17 cellular contexts compared by ENCODE assay signal in genomic region chr16:79007614-79008013, GRCh38.
DNase-seq lines count a peak whose midpoint lies in the region; ATAC-seq, FAIRE-seq and TF ChIP-seq lines count a peak whose summit lies in the region.
"Had no signal": no experiment of that assay in that cellular context is flagged by ENCODE, and none has a peak within 500 bp of the region (broad histone marks: within the 10 kb centered on the region; RNA-seq: fewer than 3 reads in every experiment).

No MANE protein-coding gene starts in this region.

- FAIRE-seq in GM12878 (lab: Jason Lieb, UNC), result no peak

- H3K9me3 ChIP-seq in CD4-positive, CD25-positive, alpha-beta regulatory T cell (ENCODE audit: control insufficient read depth in 2 of 2, low read length in 2 of 2), result no peaks in the 10 kb centered on the region
- H3K9me3 ChIP-seq in GM12878 (replicated peaks; ENCODE audit: control insufficient read depth, insufficient read depth, low read length), result no peaks in the 10 kb centered on the region; the same call in 2 of the 3 replicates
- H3K9me3 ChIP-seq: esophagus muscularis mucosa, suprapubic skin had no signal

- TF ChIP-seq CTCF in GM12878 (IDR thresholded peaks at IDR 0.05 in 2 of 3, conservative IDR thresholded peaks at IDR 0.05 in 1 of 3; ENCODE audit: control insufficient read depth in 2 of 3, extremely low read depth in 1 of 3, insufficient read depth in 1 of 3, low read depth in 3 of 3, low read length in 3 of 3), result no peak

- no peaks in the 10 kb centered on the region for H3K36me3 ChIP-seq in CD4-positive, CD25-positive, alpha-beta regulatory T cell (ENCODE audit: control insufficient read depth, insufficient read depth, low read length)
- no peaks in the 10 kb centered on the region for H3K36me3 ChIP-seq in GM12878 (ENCODE audit: control insufficient read depth in 2 of 2, insufficient read depth in 2 of 2, low read length in 1 of 2)
- H3K36me3 ChIP-seq: esophagus muscularis mucosa, suprapubic skin had no signal

- no peak overlapping the region for H3K4me3 Mint-ChIP-seq in CD4-positive, CD25-positive, alpha-beta regulatory T cell
- H3K4me3 Mint-ChIP-seq: WTC11 had no signal

- RAD21 ChIA-PET in GM12878 (lab: Charles Lee; ENCODE audit: unreplicated experiment), result no interaction called here

- H3K4me1 Mint-ChIP-seq in CD4-positive, CD25-positive, alpha-beta regulatory T cell, result peaks cover 5 to 19% (median 10%) of the 10 kb centered on the region in 4 donors
- H3K4me1 Mint-ChIP-seq: WTC11 had no signal

- no peak overlapping the region for H3K4me2 ChIP-seq in GM12878 (ENCODE audit: control insufficient read depth, insufficient read depth)

- H3K79me2 ChIP-seq in GM12878 (ENCODE audit: control insufficient read depth, insufficient read depth, low read length), result no peaks in the 10 kb centered on the region

- no peaks in the 10 kb centered on the region for H4K20me1 ChIP-seq in GM12878 (ENCODE audit: control insufficient read depth, insufficient read depth)

- intact Hi-C loops in GM12878 (cut with micrococcal nuclease; ENCODE audit: unreplicated experiment), result no loop called here

- no peak for TF ChIP-seq RAD21 in GM12878 (IDR thresholded peaks at IDR 0.05; ENCODE audit: insufficient read depth, low read depth, low read length)

- BruUV-seq in GM12878 (replicated peaks; lab: Mats Ljungman, UMichigan), result no TSS peak

- no peak overlapping the region for H2AFZ ChIP-seq in GM12878 (ENCODE audit: control insufficient read depth, low read depth, low read length)

- no peak for TF ChIP-seq POLR2A in GM12878 (IDR thresholded peaks at IDR 0.05; ENCODE audit: low read depth, low read length)

- SMC1A ChIA-PET in GM12878 (lab: Charles Lee; ENCODE audit: uncharacterized antibody, unreplicated experiment), result no interaction called here

- DNase-seq in CD4-positive, CD25-positive, alpha-beta regulatory T cell, result peak in 1 of 3 donors; percentile 50
- DNase-seq in GM12878 (ENCODE audit: low read depth, low spot score) (no peak), HuH-7 (ENCODE audit: low spot score) (no peak), NCI-H1694 (lab: John Stamatoyannopoulos, UW) (no peak)
- DNase-seq: anterior cingulate cortex, DMS153, head of caudate nucleus, NCI-H187 treated with DMSO at 0.1 percent for 48 hours had no signal

- H3K27ac Mint-ChIP-seq in CD4-positive, CD25-positive, alpha-beta regulatory T cell, result no peak overlapping the region
- H3K27ac Mint-ChIP-seq: WTC11 had no signal

- no peaks in the 10 kb centered on the region for H3K36me3 Mint-ChIP-seq in CD4-positive, CD25-positive, alpha-beta regulatory T cell
- H3K36me3 Mint-ChIP-seq: WTC11 had no signal

- CTCF ChIA-PET in GM12878 (lab: Yijun Ruan, JAX), result no interaction called here

- POLR2A ChIA-PET in GM12878 (lab: Charles Lee), result no interaction called here

- no peaks in the 10 kb centered on the region for H3K27me3 Mint-ChIP-seq in CD4-positive, CD25-positive, alpha-beta regulatory T cell

- H3K27ac ChIP-seq in CD4-positive, CD25-positive, alpha-beta regulatory T cell (ENCODE audit: insufficient read depth, low read length, poor library complexity, severe bottlenecking), result no peak overlapping the region
- no peak overlapping the region for H3K27ac ChIP-seq in GM12878 (ENCODE audit: control insufficient read depth, insufficient read depth)
- H3K27ac ChIP-seq: coronary artery, esophagus muscularis mucosa, HL-60, suprapubic skin had no signal

- no peaks in the 10 kb centered on the region for H3K9me3 Mint-ChIP-seq in CD4-positive, CD25-positive, alpha-beta regulatory T cell

- H3K4me3 ChIP-seq in CD4-positive, CD25-positive, alpha-beta regulatory T cell (ENCODE audit: low read depth, low read length), result no peak overlapping the region
- H3K4me3 ChIP-seq in GM12878, result no peak overlapping the region
- H3K4me3 ChIP-seq: coronary artery, esophagus muscularis mucosa, skin epidermis, suprapubic skin had no signal

- in situ Hi-C loops in GM12878 (cut with MboI), result no loop called here

- H3K9ac ChIP-seq in GM12878 (ENCODE audit: control insufficient read depth, insufficient read depth, low read length), result no peak overlapping the region

- 0% methylated on average over 3 of the region's 3 CpGs for WGBS in GM12878 (ENCODE audit: insufficient coverage, insufficient replicate concordance, low lambda C conversion rate, missing lambda C conversion rate)

- peak; percentile 33 to 42 for ATAC-seq in CD4-positive, CD25-positive, alpha-beta regulatory T cell (ENCODE audit: low read depth in 2 of 2)
- peak; percentile 56 for ATAC-seq in GM18520 (IDR thresholded peaks at IDR 0.05; ENCODE audit: unreplicated experiment)
- peak; percentile 68 for ATAC-seq in HG03196 (IDR thresholded peaks at IDR 0.05; ENCODE audit: unreplicated experiment)
- peak; percentile 55 for ATAC-seq in GM12878
- ATAC-seq in HG03280 (IDR thresholded peaks at IDR 0.05; ENCODE audit: unreplicated experiment), result no peak

- H3K4me1 ChIP-seq in CD4-positive, CD25-positive, alpha-beta regulatory T cell (ENCODE audit: control insufficient read depth, insufficient read depth, low read length, poor library complexity, severe bottlenecking), result no peaks in the 10 kb centered on the region
- 0 out of 2 replicates have a peak, but pooled peaks cover under 1% of the 10 kb centered on the region for H3K4me1 ChIP-seq in GM12878 (ENCODE audit: control insufficient read depth, insufficient read depth, low read length)
- H3K4me1 ChIP-seq: esophagus muscularis mucosa had no signal

- TF ChIP-seq EP300 in GM12878 (IDR thresholded peaks at IDR 0.05; ENCODE audit: borderline replicate concordance in 1 of 2, control insufficient read depth in 1 of 2, low read depth in 2 of 2, low read length in 2 of 2), result no peak

- H3K27me3 ChIP-seq in CD4-positive, CD25-positive, alpha-beta regulatory T cell (ENCODE audit: control insufficient read depth, insufficient read depth, low read length), result no peaks in the 10 kb centered on the region
- no peaks in the 10 kb centered on the region; a peak in 1 of 4 replicates for H3K27me3 ChIP-seq in GM12878 (replicated peaks in 1 of 2; ENCODE audit: control insufficient read depth in 2 of 2, insufficient read depth in 2 of 2, low read length in 1 of 2)
- H3K27me3 ChIP-seq: esophagus muscularis mucosa, suprapubic skin had no signal

TF ChIP-seq in GM12878, 131 proteins besides CTCF, POLR2A, EP300 and RAD21:
- peak; percentile 76 for TF ChIP-seq JUNB (IDR thresholded peaks at IDR 0.05)
- TF ChIP-seq POLR2AphosphoS5 (IDR thresholded peaks at IDR 0.05; ENCODE audit: low read length), result no peak
- no peak for TF ChIP-seq NFXL1 (IDR thresholded peaks at IDR 0.05; ENCODE audit: borderline replicate concordance)
- 0 out of 2 replicates have a peak, but pooled peaks have one; percentile 17 for TF ChIP-seq ATF2 (IDR thresholded peaks at IDR 0.05; ENCODE audit: low read length)
- 0 out of 2 replicates have a peak, but pooled peaks have one; percentile 41 for TF ChIP-seq NFIC (IDR thresholded peaks at IDR 0.05; ENCODE audit: low read depth, low read length)
- peak; percentile 26; the same call in 1 of the 2 replicates for TF ChIP-seq RUNX3 (IDR thresholded peaks at IDR 0.05; ENCODE audit: low read length)
